Comparison of ENCODE assay signal across 8 cellular contexts in genomic region chr22:46116491-46116958, GRCh38. TPM values are rescaled to one million over a fixed set of nuclear protein-coding genes. Genes with fewer than 3 reads are reported as not detected.
DNase-seq lines count a peak whose midpoint lies in the region; ATAC-seq, FAIRE-seq and TF ChIP-seq lines count a peak whose summit lies in the region.

No MANE protein-coding gene starts in this region.

- H3K9me3 Mint-ChIP-seq in type B pancreatic cell: no peaks in the 10 kb centered on the region

- H3K9me3 ChIP-seq in adrenal gland (replicated peaks in 1 of 3) (no peaks in the 10 kb centered on the region), prostate gland (no peaks in the 10 kb centered on the region)

- no peaks in the 10 kb centered on the region for H3K27me3 Mint-ChIP-seq in type B pancreatic cell

- H3K27ac Mint-ChIP-seq in type B pancreatic cell: no peak overlapping the region

- peak; percentile 75 for TF ChIP-seq CTCF in LNCaP clone FGC (IDR thresholded peaks at IDR 0.05; ENCODE audit: control insufficient read depth, extremely low read depth, insufficient read depth)
- peak; percentile 69 to 96 (median 91) for TF ChIP-seq CTCF in adrenal gland (IDR thresholded peaks at IDR 0.05)
- peak; percentile 80 to 98 (median 94) for TF ChIP-seq CTCF in prostate gland (IDR thresholded peaks at IDR 0.05)
- peak; percentile 84 for TF ChIP-seq CTCF in type B pancreatic cell (conservative IDR thresholded peaks at IDR 0.05)

- H3K36me3 Mint-ChIP-seq in type B pancreatic cell: no peaks in the 10 kb centered on the region

- H3K4me3 ChIP-seq in LNCaP clone FGC (ENCODE audit: low read depth, low read length) (no peak overlapping the region), adrenal gland (no peak overlapping the region), prostate gland (no peak overlapping the region)

- H3K36me3 ChIP-seq in adrenal gland (replicated peaks in 1 of 2) (peaks cover 0 to 21% of the 10 kb centered on the region in 2 donors), prostate gland (peaks cover 3 to 11% of the 10 kb centered on the region in 2 donors)

- no peak for ATAC-seq in HG03108 (IDR thresholded peaks at IDR 0.05; ENCODE audit: unreplicated experiment)

- intact Hi-C loops in adrenal gland (cut with DNase I): loop anchor here (2.0 to 5.0 kb wide), 2 partner anchors 109 to 110 kb away; no protein-coding TSS in a partner anchor
- intact Hi-C loops in cardiac septum (cut with DNase I): loop anchor here (1.0 to 2.0 kb wide), 2 partner anchors 110 to 121 kb away; no protein-coding TSS in a partner anchor
- intact Hi-C loops in prostate gland (cut with DNase I): loop anchor here (1.0 to 2.0 kb wide), 2 partner anchors 110 to 120 kb away; no protein-coding TSS in a partner anchor

- H3K4me1 ChIP-seq in adrenal gland (replicated peaks in 1 of 2): peaks cover 23 to 53% of the 10 kb centered on the region in 2 donors
- H3K4me1 ChIP-seq in prostate gland (replicated peaks): peaks cover 11% of the 10 kb centered on the region

- FAIRE-seq in GM12892 (lab: Jason Lieb, UNC): peak; percentile 95

- peak overlapping the region in 4 of 5 donors; percentile 76 to 88 (median 82) for H3K27ac ChIP-seq in adrenal gland
- peak overlapping the region; percentile 78 to 89 for H3K27ac ChIP-seq in prostate gland

- H3K27me3 ChIP-seq in adrenal gland: no peaks in the 10 kb centered on the region
- no peaks in the 10 kb centered on the region for H3K27me3 ChIP-seq in prostate gland (replicated peaks; ENCODE audit: insufficient read depth)

- no peak for TF ChIP-seq POLR2A in GM12892 (IDR thresholded peaks at IDR 0.05; ENCODE audit: low read depth, low read length)
- peak in 1 of 2 donors; percentile 33 for TF ChIP-seq POLR2A in adrenal gland (IDR thresholded peaks at IDR 0.05)
- no peak for TF ChIP-seq POLR2A in prostate gland (IDR thresholded peaks at IDR 0.05)

- no peak overlapping the region for H3K4me3 Mint-ChIP-seq in type B pancreatic cell

- WGBS in adrenal gland, 4 donors: 0 to 7% (median 6%) methylated on average over 1 to 28 of the region's 28 CpGs; no CpG with 5 or more reads in 1 of the 4 donors
- WGBS in prostate gland: 4% methylated on average over 25 of the region's 28 CpGs

- no peaks in the 10 kb centered on the region for H3K4me1 Mint-ChIP-seq in type B pancreatic cell (ENCODE audit: unreplicated experiment)

- DNase-seq in GM12892 (ENCODE audit: insufficient read length): peak; percentile 99
- DNase-seq in LNCaP clone FGC (ENCODE audit: low read depth): no peak
- peak; percentile 75 to 85 (median 78) for DNase-seq in T-helper 1 cell
- DNase-seq in adrenal gland: peak; percentile 96 to 98 (median 97)
- DNase-seq in cardiac septum (ENCODE audit: low spot score): peak; percentile 96
- DNase-seq in prostate gland (ENCODE audit: low spot score): peak; percentile 94
- peak; percentile 93 for DNase-seq in type B pancreatic cell (ENCODE audit: extremely low spot score, unreplicated experiment)

RNA-seq across cellular contexts. Expression of gene PPARA, which starts 33.8 kb away (rescaled TPM):
- 6.2 TPM for polyA plus RNA-seq in GM12892 (2012; ENCODE audit: missing spikeins)
- 100 to 1,000 TPM in 1 of 8 donors, 10 to 100 TPM in 7; 27.6 to 208 (median 41.7) TPM for total RNA-seq in adrenal gland
- 10 to 100 TPM in 1 of 3 donors, 1 to 10 TPM in 2; 5.1 to 17.0 (median 8.4) TPM for polyA plus RNA-seq in adrenal gland
- total RNA-seq in cardiac septum: 78.8 TPM
- 10 to 100 TPM; 21.2 to 27.3 TPM for total RNA-seq in prostate gland
- total RNA-seq in type B pancreatic cell (ENCODE audit: low replicate concordance): 22.7 and 22.9 TPM in 2 replicates
